In the genomic region with DNA sequence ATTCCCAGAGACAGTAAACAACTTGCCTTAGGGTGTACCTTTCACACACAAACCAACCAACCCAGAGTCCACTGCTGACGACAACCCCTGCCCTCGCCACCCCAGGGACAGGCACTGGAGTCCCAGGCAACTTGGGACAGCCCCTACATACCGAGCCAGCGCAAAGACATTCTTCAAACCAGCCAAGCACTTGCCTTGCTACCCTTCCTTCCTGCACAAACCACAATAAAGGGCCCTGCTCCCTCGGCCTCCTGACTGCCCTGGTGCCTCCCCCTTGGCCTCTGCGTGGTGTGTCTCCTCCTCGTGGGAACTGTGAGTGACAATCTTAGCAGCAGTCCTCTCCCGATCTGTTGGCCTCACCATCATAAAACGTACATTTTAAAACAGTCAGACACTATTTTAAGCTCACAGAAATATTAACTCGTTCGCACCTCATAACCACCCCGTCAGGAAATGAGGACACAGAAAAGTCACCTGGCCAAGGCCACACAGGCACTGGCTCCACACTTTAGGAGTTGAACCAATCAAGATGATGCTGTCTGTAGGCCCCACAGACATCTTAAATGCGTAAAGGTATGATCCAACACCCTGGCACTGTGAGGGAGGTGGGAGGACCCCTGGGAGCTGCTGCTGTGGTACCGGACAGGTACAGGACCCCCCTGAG, we compare ENCODE assay signal across 13 cellular contexts.
DNase-seq lines count a peak whose midpoint lies in the region; ATAC-seq and TF ChIP-seq lines count a peak whose summit lies in the region.
"Had no signal": no experiment of that assay in that cellular context is flagged by ENCODE, and none has a peak within 500 bp of the region (broad histone marks: within the 10 kb centered on the region; RNA-seq: fewer than 3 reads in every experiment).

No MANE protein-coding gene starts in this region.

- H3K4me3 Mint-ChIP-seq in activated CD8-positive, alpha-beta T cell treated with anti-CD3 and anti-CD28 coated beads for 36 hours, result no peak overlapping the region

- CTCF ChIA-PET in activated CD8-positive, alpha-beta T cell treated with anti-CD3 and anti-CD28 coated beads for 36 hours (lab: Charles Lee), result interaction anchor here (1.4 kb wide), 1 partner anchor 223 kb away, joined by 4 read pairs; no protein-coding TSS in a partner anchor

- whole genome bisulfite sequencing in right cardiac atrium, result 60% methylated on average over 14 of the region's 14 CpGs

- H3K27ac ChIP-seq in BLaER1 treated with 17β-estradiol and CSF1 and Interleukin-3, amounts not matched to agents 10 nM and 100 nM, result no peak overlapping the region
- H3K27ac ChIP-seq in right cardiac atrium (ENCODE audit: low read length), result peak overlapping the region; percentile 79
- H3K27ac ChIP-seq: KMS-11, parathyroid adenoma had no signal

- H3K4me3 ChIP-seq in BLaER1 treated with 17β-estradiol and CSF1 and Interleukin-3, amounts not matched to agents 10 nM and 100 nM, result no peak overlapping the region
- no peak overlapping the region for H3K4me3 ChIP-seq in right cardiac atrium (ENCODE audit: low read length)

- no peak overlapping the region for H3K27ac Mint-ChIP-seq in activated CD8-positive, alpha-beta T cell treated with anti-CD3 and anti-CD28 coated beads for 36 hours

- H3K27me3 Mint-ChIP-seq in activated CD8-positive, alpha-beta T cell treated with anti-CD3 and anti-CD28 coated beads for 36 hours, result no peaks in the 10 kb centered on the region

- 0 out of 22 replicates have a peak, but pooled peaks cover 0 to 6% (median 0%) of the 10 kb centered on the region in 11 experiments for H3K9me3 ChIP-seq in BLaER1 treated with 17β-estradiol and CSF1 and Interleukin-3, amounts not matched to agents 10 nM and 100 nM (replicated peaks in 1 of 11)
- H3K9me3 ChIP-seq in right cardiac atrium (ENCODE audit: control insufficient read depth, low read length), result no peaks in the 10 kb centered on the region

- intact Hi-C loops in activated CD8-positive, alpha-beta T cell treated with anti-CD3 and anti-CD28 coated beads for 36 hours (cut with micrococcal nuclease), result no loop called here
- intact Hi-C loops in right cardiac atrium (cut with DNase I), result loop anchor here in 2 of 4 donors (5.0 to 10.0 kb wide), 2 partner anchors 37 to 110 kb away; partner anchors contain the start of gene ADCY5 (in 1 of the 2)

- H3K4me1 ChIP-seq in BLaER1 treated with 17β-estradiol and CSF1 and Interleukin-3, amounts not matched to agents 10 nM and 100 nM, result peaks cover 18 to 97% (median 83%) of the 10 kb centered on the region in 10 experiments
- peaks cover 10% of the 10 kb centered on the region for H3K4me1 ChIP-seq in right cardiac atrium (ENCODE audit: control insufficient read depth, insufficient read depth, low read length)
- H3K4me1 ChIP-seq: parathyroid adenoma had no signal

- H3K4me1 Mint-ChIP-seq in activated CD8-positive, alpha-beta T cell treated with anti-CD3 and anti-CD28 coated beads for 36 hours (ENCODE audit: low read depth), result peaks cover 6% of the 10 kb centered on the region

- peak; percentile 37 for DNase-seq in activated CD8-positive, alpha-beta T cell treated with anti-CD3 and anti-CD28 coated beads for 36 hours
- peak in 1 of 3 donors; percentile 37 for DNase-seq in right cardiac atrium
- no peak for DNase-seq in NCI-H146 (lab: John Stamatoyannopoulos, UW)
- no peak for DNase-seq in kidney glomerular epithelial cell (lab: John Stamatoyannopoulos, UW)
- no peak for DNase-seq in NCI-H524 (lab: John Stamatoyannopoulos, UW)
- DNase-seq: NCI-H187, NCI-H82, T1000 had no signal

- TF ChIP-seq CTCF in activated CD8-positive, alpha-beta T cell treated with anti-CD3 and anti-CD28 coated beads for 36 hours (IDR thresholded peaks at IDR 0.05), result no peak

- H3K9me3 Mint-ChIP-seq in activated CD8-positive, alpha-beta T cell treated with anti-CD3 and anti-CD28 coated beads for 36 hours, result no peaks in the 10 kb centered on the region

- peak overlapping the region; percentile 24 to 89 (median 73) for H3K4me2 ChIP-seq in BLaER1 treated with 17β-estradiol and CSF1 and Interleukin-3, amounts not matched to agents 10 nM and 100 nM
- H3K4me2 ChIP-seq: KMS-11 had no signal

- H3K36me3 Mint-ChIP-seq in activated CD8-positive, alpha-beta T cell treated with anti-CD3 and anti-CD28 coated beads for 36 hours (ENCODE audit: low read depth), result no peaks in the 10 kb centered on the region

- H3K36me3 ChIP-seq in BLaER1 treated with 17β-estradiol and CSF1 and Interleukin-3, amounts not matched to agents 10 nM and 100 nM, result no peaks in the 10 kb centered on the region

- peaks cover 0 to 9% (median 0%) of the 10 kb centered on the region in 11 experiments; a peak in 5 of 22 replicates for H4K20me1 ChIP-seq in BLaER1 treated with 17β-estradiol and CSF1 and Interleukin-3, amounts not matched to agents 10 nM and 100 nM

- peak overlapping the region in 1 of 11 experiments; percentile 37; a peak in 1 of 22 replicates for H3K9ac ChIP-seq in BLaER1 treated with 17β-estradiol and CSF1 and Interleukin-3, amounts not matched to agents 10 nM and 100 nM
- H3K9ac ChIP-seq: KMS-11, parathyroid adenoma had no signal

- ATAC-seq in GM19452 (IDR thresholded peaks at IDR 0.05; ENCODE audit: unreplicated experiment) (peak; percentile 75), right cardiac atrium (no peak), GM19324 (IDR thresholded peaks at IDR 0.05; ENCODE audit: low FRiP score, unreplicated experiment) (no peak)
- peak; percentile 79 for ATAC-seq in activated CD8-positive, alpha-beta T cell treated with anti-CD3 and anti-CD28 coated beads for 36 hours

- peaks cover 0 to 5% (median 0%) of the 10 kb centered on the region in 11 experiments; a peak in 2 of 22 replicates for H3K27me3 ChIP-seq in BLaER1 treated with 17β-estradiol and CSF1 and Interleukin-3, amounts not matched to agents 10 nM and 100 nM
- H3K27me3 ChIP-seq in right cardiac atrium (ENCODE audit: control insufficient read depth, insufficient read depth), result no peaks in the 10 kb centered on the region

- POLR2A ChIA-PET in activated CD8-positive, alpha-beta T cell treated with anti-CD3 and anti-CD28 coated beads for 36 hours (lab: Charles Lee), result no interaction called here

Comparison
In these comparisons a context has a peak if more than half of its experiments do, and no peak if none do; other contexts are left out.
1. ATAC-seq: peak in GM19452 (single experiment) and activated CD8-positive, alpha-beta T cell treated with anti-CD3 and anti-CD28 coated beads for 36 hours (single experiment); none in right cardiac atrium (0 of 2) and GM19324 (single experiment).